In the genomic region with DNA sequence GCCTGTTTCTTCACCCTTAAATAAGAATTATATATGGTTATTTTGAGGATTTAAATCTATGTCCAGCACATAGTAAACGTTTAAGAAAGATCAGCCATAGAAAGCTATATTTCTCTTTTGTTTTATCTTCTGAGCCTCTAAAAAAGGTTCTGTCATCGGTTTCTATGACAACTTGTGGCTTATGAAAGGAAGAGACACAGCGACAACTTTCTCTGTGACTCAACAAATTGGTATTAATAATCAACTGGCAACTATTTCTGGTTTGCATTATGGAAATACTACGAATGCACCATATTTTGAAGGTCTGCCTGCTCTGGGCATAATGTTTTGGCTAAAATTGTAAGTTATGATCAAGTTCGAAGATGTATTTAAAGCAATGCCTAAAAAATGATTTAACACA, we compare ENCODE assay signal across 11 cellular contexts.
A peak's percentile ranks its signal among the peaks of the same experiment; 100 is the strongest.
DNase-seq lines count a peak whose midpoint lies in the region; ATAC-seq and TF ChIP-seq lines count a peak whose summit lies in the region.
"Had no signal": no experiment of that assay in that cellular context is flagged by ENCODE, and none has a peak within 500 bp of the region (broad histone marks: within the 10 kb centered on the region; RNA-seq: fewer than 3 reads in every experiment).

No MANE protein-coding gene starts in this region.

- no peak for TF ChIP-seq CTCF in cardiac fibroblast (IDR thresholded peaks at IDR 0.05; ENCODE audit: low read depth, low read length)
- TF ChIP-seq CTCF in type B pancreatic cell (conservative IDR thresholded peaks at IDR 0.05): no peak

- H3K27me3 Mint-ChIP-seq in type B pancreatic cell: no peaks in the 10 kb centered on the region
- H3K27me3 Mint-ChIP-seq: stimulated activated memory B cell treated with anti-CD40 and anti-IgM and Interleukin-4, amounts not matched to agents 10 μg/mL and 1 μg/mL and 100 μg/mL, for 72 hours had no signal

- H3K27ac Mint-ChIP-seq in type B pancreatic cell: no peak overlapping the region
- H3K27ac Mint-ChIP-seq: stimulated activated memory B cell treated with anti-CD40 and anti-IgM and Interleukin-4, amounts not matched to agents 10 μg/mL and 1 μg/mL and 100 μg/mL, for 72 hours had no signal

- no peaks in the 10 kb centered on the region for H3K4me1 Mint-ChIP-seq in type B pancreatic cell (ENCODE audit: unreplicated experiment)
- H3K4me1 Mint-ChIP-seq: stimulated activated memory B cell treated with anti-CD40 and anti-IgM and Interleukin-4, amounts not matched to agents 10 μg/mL and 1 μg/mL and 100 μg/mL, for 72 hours had no signal

- no peak overlapping the region for H3K4me3 Mint-ChIP-seq in type B pancreatic cell
- H3K4me3 Mint-ChIP-seq: stimulated activated memory B cell treated with anti-CD40 and anti-IgM and Interleukin-4, amounts not matched to agents 10 μg/mL and 1 μg/mL and 100 μg/mL, for 72 hours had no signal

- no peaks in the 10 kb centered on the region for H3K9me3 Mint-ChIP-seq in type B pancreatic cell
- H3K9me3 Mint-ChIP-seq: stimulated activated memory B cell treated with anti-CD40 and anti-IgM and Interleukin-4, amounts not matched to agents 10 μg/mL and 1 μg/mL and 100 μg/mL, for 72 hours had no signal

- no peak overlapping the region for H3K4me3 ChIP-seq in cardiac fibroblast (replicated peaks in 1 of 2; ENCODE audit: low read depth in 2 of 2, low read length in 2 of 2)
- H3K4me3 ChIP-seq: coronary artery had no signal

- DNase-seq in ELR (ENCODE audit: low read depth) (peak; percentile 78), cardiac fibroblast (ENCODE audit: low read depth in 2 of 2) (peak; percentile 6 to 75), type B pancreatic cell (ENCODE audit: extremely low spot score, unreplicated experiment) (no peak), OCI-M2 (lab: John Stamatoyannopoulos, UW; ENCODE audit: unreplicated experiment) (no peak), occipital lobe (lab: John Stamatoyannopoulos, UW) (no peak), NCI-H510A treated with DMSO at 0.1 percent for 48 hours (lab: John Stamatoyannopoulos, UW) (no peak)
- DNase-seq: NCI-H187 treated with DMSO at 0.1 percent for 48 hours had no signal

- ATAC-seq in GM19467 (IDR thresholded peaks at IDR 0.05; ENCODE audit: unreplicated experiment): peak; percentile 89
- peak; percentile 82 for ATAC-seq in HG03097 (IDR thresholded peaks at IDR 0.05; ENCODE audit: low FRiP score, unreplicated experiment)
- ATAC-seq: stimulated activated memory B cell treated with anti-CD40 and anti-IgM and Interleukin-4, amounts not matched to agents 10 μg/mL and 1 μg/mL and 100 μg/mL, for 72 hours had no signal

- H3K36me3 Mint-ChIP-seq in type B pancreatic cell: no peaks in the 10 kb centered on the region
- H3K36me3 Mint-ChIP-seq: stimulated activated memory B cell treated with anti-CD40 and anti-IgM and Interleukin-4, amounts not matched to agents 10 μg/mL and 1 μg/mL and 100 μg/mL, for 72 hours had no signal

Comparison
In these comparisons a context has a peak if more than half of its experiments do, and no peak if none do; other contexts are left out.
1. DNase-seq: peak in ELR (single experiment) and cardiac fibroblast (2 of 2); none in type B pancreatic cell (single experiment), OCI-M2 (single experiment), occipital lobe (single experiment) and NCI-H510A treated with DMSO at 0.1 percent for 48 hours (single experiment).